ENCODE assay signal across 8 cellular contexts in genomic region chr6:20404641-20405032, GRCh38. TPM values are rescaled to one million over a fixed set of nuclear protein-coding genes. Genes with fewer than 3 reads are reported as not detected.
A peak's percentile ranks its signal among the peaks of the same experiment; 100 is the strongest.
DNase-seq lines count a peak whose midpoint lies in the region; ATAC-seq and TF ChIP-seq lines count a peak whose summit lies in the region.

No MANE protein-coding gene starts in this region.

- no peaks in the 10 kb centered on the region for H3K27me3 Mint-ChIP-seq in Caco-2 (ENCODE audit: insufficient read depth, unreplicated experiment)

- H4K20me1 ChIP-seq in PC-3 (ENCODE audit: low read length) = peaks cover 48% of the 10 kb centered on the region

- H3K9ac ChIP-seq in HUES6 (ENCODE audit: low read length) (peak overlapping the region; percentile 74), PC-3 (ENCODE audit: low read length) (peak overlapping the region; percentile 99)

- H3K9me2 ChIP-seq in PC-3 (replicated peaks; ENCODE audit: low read length) = no peaks in the 10 kb centered on the region

- H3K9me3 ChIP-seq in Caco-2 = no peaks in the 10 kb centered on the region
- H3K9me3 ChIP-seq in HUES6 (ENCODE audit: control insufficient read depth, insufficient read depth, low read depth, low read length) = no peaks in the 10 kb centered on the region
- H3K9me3 ChIP-seq in PC-3 (ENCODE audit: low read length) = no peaks in the 10 kb centered on the region
- no peaks in the 10 kb centered on the region for H3K9me3 ChIP-seq in psoas muscle

- peak overlapping the region; percentile 82 for H3K27ac Mint-ChIP-seq in Caco-2 (ENCODE audit: unreplicated experiment)

- no peaks in the 10 kb centered on the region for H3K9me3 Mint-ChIP-seq in Caco-2 (ENCODE audit: unreplicated experiment)

- peak overlapping the region; percentile 99; the same call in 1 of the 2 replicates for H3K27ac ChIP-seq in HUES6 (ENCODE audit: low read depth, low read length)
- peak overlapping the region; percentile 96 for H3K27ac ChIP-seq in PC-3 (ENCODE audit: low read length)
- H3K27ac ChIP-seq in psoas muscle = peak overlapping the region; percentile 87

- H2AFZ ChIP-seq in PC-3 (ENCODE audit: low read length) = peak overlapping the region; percentile 65; the same call in 1 of the 2 replicates

- H3K4me2 ChIP-seq in PC-3 (ENCODE audit: low read length) = peak overlapping the region; percentile 92

- DNase-seq in Caco-2 (peak; percentile 65 to 71), PC-3 (peak; percentile 79), fibroblast of peridontal ligament (ENCODE audit: extremely low read depth) (peak; percentile 70), psoas muscle (no peak), middle frontal gyrus (ENCODE audit: extremely low spot score, low spot score) (no peak)
- DNase-seq in activated T-cell treated with anti-CD3 and anti-CD28 coated beads, Interleukin-2, amount 50 U/mL, for 1 hour = peak; percentile 57

- H3K27me3 ChIP-seq in Caco-2 (replicated peaks; ENCODE audit: control insufficient read depth, insufficient read depth, low read length) (no peaks in the 10 kb centered on the region), HUES6 (ENCODE audit: control insufficient read depth, insufficient read depth, low read length) (no peaks in the 10 kb centered on the region), PC-3 (ENCODE audit: low read length) (no peaks in the 10 kb centered on the region), psoas muscle (ENCODE audit: insufficient read depth in 3 of 3, low read length in 2 of 3) (no peaks in the 10 kb centered on the region)

- H3K4me3 ChIP-seq in Caco-2 (ENCODE audit: low read depth, low read length) (peak overlapping the region; percentile 91), HUES6 (ENCODE audit: low read depth, low read length) (peak overlapping the region; percentile 74), PC-3 (ENCODE audit: low read length) (peak overlapping the region; percentile 90), psoas muscle (peak overlapping the region; percentile 84)

- ATAC-seq in GM21367 (IDR thresholded peaks at IDR 0.05; ENCODE audit: unreplicated experiment) (peak; percentile 26), PC-3 (peak; percentile 18), psoas muscle (no peak)

- H3K4me1 ChIP-seq in Caco-2 (peaks cover 7% of the 10 kb centered on the region), HUES6 (ENCODE audit: control insufficient read depth, insufficient read depth, low read length) (peaks cover 9% of the 10 kb centered on the region), PC-3 (ENCODE audit: insufficient read depth, low read length) (peaks cover 19% of the 10 kb centered on the region), psoas muscle (peaks cover 19% of the 10 kb centered on the region)

- CTCF ChIA-PET in Caco-2 (lab: Charles Lee) (interaction anchor here (0.6 to 1.3 kb wide), 11 partner anchors 9 to 277 kb away, joined by 3 to 9 read pairs (median 6); no protein-coding TSS in a partner anchor), PC-3 (lab: Charles Lee) (interaction anchor here (0.6 to 1.0 kb wide), 7 partner anchors 114 to 615 kb away, joined by 3 to 5 read pairs (median 4); no protein-coding TSS in a partner anchor)

- BruUV-seq in Caco-2 (replicated peaks; lab: Mats Ljungman, UMichigan) = TSS peak; percentile 39
- TSS peak; percentile 44 for BruUV-seq in PC-3 (replicated peaks; lab: Mats Ljungman, UMichigan)

- WGBS in psoas muscle, 3 donors = 0 to 3% (median 0%) methylated on average over 6 of the region's 6 CpGs

- no peaks in the 10 kb centered on the region for H3K4me1 Mint-ChIP-seq in Caco-2 (ENCODE audit: low read depth, unreplicated experiment)

- H3K36me3 ChIP-seq in Caco-2 (ENCODE audit: control insufficient read depth, insufficient read depth, low read length) (no peaks in the 10 kb centered on the region), HUES6 (ENCODE audit: control insufficient read depth, insufficient read depth, low read length) (peaks cover 25% of the 10 kb centered on the region), PC-3 (ENCODE audit: low read depth, low read length) (peaks cover 29% of the 10 kb centered on the region), psoas muscle (ENCODE audit: insufficient read depth in 1 of 2, low read depth in 1 of 2) (peaks cover 0 to 8% of the 10 kb centered on the region in 2 donors)

- intact Hi-C loops in Caco-2 (cut with micrococcal nuclease; ENCODE audit: unreplicated experiment) (loop anchor here (1.0 kb wide), 1 partner anchor 124 kb away; no protein-coding TSS in a partner anchor), PC-3 (cut with micrococcal nuclease) (loop anchor here (1.0 to 10.0 kb wide), 5 partner anchors 50 to 312 kb away; no protein-coding TSS in a partner anchor), psoas muscle (cut with DNase I) (loop anchor here (5.0 kb wide), 2 partner anchors 112 to 128 kb away; partner anchors contain the start of gene CDKAL1 (in 2 of the 2))

- H3K36me3 Mint-ChIP-seq in Caco-2 (ENCODE audit: insufficient read depth, unreplicated experiment) = peaks cover 31% of the 10 kb centered on the region

- peak; percentile 54 to 68 for TF ChIP-seq CTCF in Caco-2 (IDR thresholded peaks at IDR 0.05; ENCODE audit: insufficient read depth in 1 of 2, low read depth in 1 of 2, low read length in 1 of 2, severe bottlenecking in 1 of 2, unreplicated experiment in 1 of 2)
- peak; percentile 63 for TF ChIP-seq CTCF in PC-3 (conservative IDR thresholded peaks at IDR 0.05; ENCODE audit: low read depth, low read length)
- peak; percentile 38 for TF ChIP-seq CTCF in psoas muscle (IDR thresholded peaks at IDR 0.05)

- peak overlapping the region; percentile 91 for H3K4me3 Mint-ChIP-seq in Caco-2 (ENCODE audit: unreplicated experiment)

- POLR2A ChIA-PET in Caco-2 (lab: Charles Lee) (interaction anchor here (0.6 to 0.8 kb wide), 3 partner anchors 58 to 1546 kb away, joined by 4 to 6 read pairs (median 5); partner anchors contain the start of gene CDKAL1), PC-3 (lab: Charles Lee; ENCODE audit: unreplicated experiment) (interaction anchor here (0.7 kb wide), 1 partner anchor 59 kb away, joined by 3 read pairs; no protein-coding TSS in a partner anchor)

- H3K79me2 ChIP-seq in PC-3 (ENCODE audit: low read length) = peaks cover 72% of the 10 kb centered on the region

- no peaks in the 10 kb centered on the region for H3F3A ChIP-seq in PC-3 (ENCODE audit: low read length, unreplicated experiment)

RNA-seq across cellular contexts. Expression of gene E2F3, which starts 3.0 kb away (rescaled TPM):
- total RNA-seq in Caco-2 (2022) (15.4 and 16.3 TPM in 2 replicates), PC-3 (2014; rRNA removed) (8.8 and 10.8 TPM in 2 replicates), psoas muscle (10 to 100 TPM in 3 of 4 donors, 1 to 10 TPM in 1; 8.8 to 16.8 (median 15.9) TPM)
- polyA plus RNA-seq in psoas muscle = 10 to 100 TPM in 1 of 3 donors, 1 to 10 TPM in 2; 4.8 to 15.3 (median 6.9) TPM

Comparison
In these comparisons a context has a peak if more than half of its experiments do, and no peak if none do; other contexts are left out.
1. DNase-seq: peak in Caco-2 (2 of 2), PC-3 (single experiment), activated T-cell treated with anti-CD3 and anti-CD28 coated beads, Interleukin-2, amount 50 U/mL, for 1 hour (single experiment) and fibroblast of peridontal ligament (single experiment); none in psoas muscle (0 of 2) and middle frontal gyrus (single experiment).
2. ATAC-seq: peak in GM21367 (single experiment) and PC-3 (single experiment); none in psoas muscle (0 of 4).
3. Peak in every context shown above with its lines, with median percentiles within 50 percentile points of each other: H3K4me3 ChIP-seq, CTCF ChIP-seq and H3K27ac ChIP-seq.